In the genomic region with DNA sequence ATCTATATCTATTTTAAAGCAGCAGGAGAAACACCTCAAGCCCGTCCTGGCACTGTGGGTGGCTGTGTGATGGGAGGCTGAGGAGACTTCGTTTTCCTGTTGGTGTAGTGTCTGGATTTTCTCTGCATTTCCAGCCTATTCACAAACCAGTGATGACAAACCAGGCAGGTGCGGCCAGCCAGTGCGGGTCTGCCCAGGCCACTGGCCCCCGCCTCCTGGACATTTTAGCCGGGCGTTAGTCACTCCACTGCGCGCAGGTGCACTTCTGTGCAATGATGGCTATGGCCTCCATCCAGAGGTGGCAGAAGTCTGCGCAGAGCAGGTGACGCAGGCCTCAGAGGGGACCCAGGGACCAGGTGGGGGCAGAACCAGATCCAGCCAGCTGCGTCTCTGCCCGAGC, we compare ENCODE assay signal across 32 cellular contexts.
"Had no signal": no experiment of that assay in that cellular context is flagged by ENCODE, and none has a peak within 500 bp of the region (broad histone marks: within the 10 kb centered on the region; RNA-seq: fewer than 3 reads in every experiment).

No MANE protein-coding gene starts in this region.

- ATAC-seq: activated CD8-positive, alpha-beta memory T cell treated with anti-CD3 and anti-CD28 coated beads, Interleukin-2, amount 10 ng/mL, durations not matched to agents 7 days and 5 days had no signal

- DNase-seq: activated B cell treated with CpG ODN at 0.5 μM for 24 hours; activated CD4-positive, alpha-beta memory T cell treated with anti-CD3 and anti-CD28 coated beads, Interleukin-2, amount 10 ng/mL, durations not matched to agents 7 days and 5 days; activated CD4-positive, alpha-beta T cell treated with anti-CD3 and anti-CD28 coated beads for 4 hours; activated CD4-positive, CD25-positive, alpha-beta regulatory T cell treated with anti-CD3 and anti-CD28 coated beads, Interleukin-2, amount 50 U/mL, for 72 hours; activated CD8-positive, alpha-beta memory T cell treated with anti-CD3 and anti-CD28 coated beads for 24 hours; activated CD8-positive, alpha-beta memory T cell treated with anti-CD3 and anti-CD28 coated beads, Interleukin-2, amount 10 ng/mL, durations not matched to agents 7 days and 5 days; activated CD8-positive, alpha-beta memory T cell treated with anti-CD3 and anti-CD28 coated beads, Interleukin-2, amount 50 U/mL, for 48 hours; activated effector memory CD4-positive, alpha-beta T cell treated with Interleukin-2 at 50 U/mL for 16 hours; activated naive CD4-positive, alpha-beta T cell treated with anti-CD3 and anti-CD28 coated beads, Interleukin-2, amount 50 U/mL, for 16 hours; activated naive CD8-positive, alpha-beta T cell treated with anti-CD3 and anti-CD28 coated beads, Interleukin-2, amount 10 ng/mL, durations not matched to agents 7 days and 5 days; activated T-cell treated with anti-CD3 and anti-CD28 coated beads, Interleukin-2, amount 50 U/mL, for 48 hours; amygdala; Kasumi-1; KG1; MG63; NCI-H1048; NCI-H1105 treated with DMSO at 0.1 percent for 48 hours; NCI-H1436; NCI-H187; NCI-H2029 treated with DMSO at 0.1 percent for 48 hours; NCI-H2107; NCI-H2171; NCI-H510A; NCI-H526; Right ventricle myocardium superior; SK-N-SH had no signal

- H3K27me3 ChIP-seq: ascending aorta, MG63, SJSA1 had no signal

- H3K27ac Mint-ChIP-seq: activated B cell treated with CpG ODN at 0.5 μM for 24 hours; activated CD4-positive, alpha-beta memory T cell treated with anti-CD3 and anti-CD28 coated beads, Interleukin-2, amount 10 ng/mL, durations not matched to agents 7 days and 5 days; activated CD8-positive, alpha-beta memory T cell treated with anti-CD3 and anti-CD28 coated beads, Interleukin-2, amount 10 ng/mL, durations not matched to agents 7 days and 5 days; activated naive CD8-positive, alpha-beta T cell treated with anti-CD3 and anti-CD28 coated beads, Interleukin-2, amount 10 ng/mL, durations not matched to agents 7 days and 5 days; T-helper 1 cell treated with Interleukin-12 subunit alpha and Interleukin-12 subunit beta and Interleukin-4 antibody, amounts not matched to agents 30 μg/mL and 1 μg/mL, for 36 hours had no signal

- H3K4me3 ChIP-seq: ascending aorta, cardiac muscle cell, MG63, SJSA1 had no signal

- H3K36me3 ChIP-seq: ascending aorta, cardiac muscle cell, MG63, SJSA1 had no signal

- H3K9me3 Mint-ChIP-seq: activated B cell treated with CpG ODN at 0.5 μM for 24 hours; activated CD4-positive, alpha-beta memory T cell treated with anti-CD3 and anti-CD28 coated beads, Interleukin-2, amount 10 ng/mL, durations not matched to agents 7 days and 5 days; activated naive CD8-positive, alpha-beta T cell treated with anti-CD3 and anti-CD28 coated beads, Interleukin-2, amount 10 ng/mL, durations not matched to agents 7 days and 5 days; central memory CD8-positive, alpha-beta T cell; T-helper 1 cell treated with Interleukin-12 subunit alpha and Interleukin-12 subunit beta and Interleukin-4 antibody, amounts not matched to agents 30 μg/mL and 1 μg/mL, for 36 hours had no signal

- H3K36me3 Mint-ChIP-seq: activated CD8-positive, alpha-beta memory T cell treated with anti-CD3 and anti-CD28 coated beads, Interleukin-2, amount 10 ng/mL, durations not matched to agents 7 days and 5 days; activated naive CD8-positive, alpha-beta T cell treated with anti-CD3 and anti-CD28 coated beads, Interleukin-2, amount 10 ng/mL, durations not matched to agents 7 days and 5 days had no signal

- H3K27ac ChIP-seq: cardiac muscle cell, SJSA1, VCaP had no signal

- H3K9me3 ChIP-seq: ascending aorta, MG63, SJSA1, SK-N-SH had no signal

- H3K4me3 Mint-ChIP-seq: activated B cell treated with CpG ODN at 0.5 μM for 24 hours; activated CD4-positive, alpha-beta memory T cell treated with anti-CD3 and anti-CD28 coated beads, Interleukin-2, amount 10 ng/mL, durations not matched to agents 7 days and 5 days; activated CD8-positive, alpha-beta memory T cell treated with anti-CD3 and anti-CD28 coated beads, Interleukin-2, amount 10 ng/mL, durations not matched to agents 7 days and 5 days; activated naive CD8-positive, alpha-beta T cell treated with anti-CD3 and anti-CD28 coated beads, Interleukin-2, amount 10 ng/mL, durations not matched to agents 7 days and 5 days; central memory CD8-positive, alpha-beta T cell; T-helper 1 cell treated with Interleukin-12 subunit alpha and Interleukin-12 subunit beta and Interleukin-4 antibody, amounts not matched to agents 30 μg/mL and 1 μg/mL, for 36 hours had no signal
